Comparison of ENCODE assay signal across 24 cellular contexts in genomic region chr17:78641243-78641642, GRCh38.
DNase-seq lines count a peak whose midpoint lies in the region; ATAC-seq, FAIRE-seq and TF ChIP-seq lines count a peak whose summit lies in the region.
"Had no signal": no experiment of that assay in that cellular context is flagged by ENCODE, and none has a peak within 500 bp of the region (broad histone marks: within the 10 kb centered on the region; RNA-seq: fewer than 3 reads in every experiment).

No MANE protein-coding gene starts in this region.

- POLR2A ChIA-PET in HCT116 (lab: Charles Lee) = no interaction called here

- no peak overlapping the region for H3K9ac ChIP-seq in HCT116 (ENCODE audit: low read length)

- H4K20me1 ChIP-seq in HCT116 (ENCODE audit: insufficient read depth) = no peaks in the 10 kb centered on the region

- H3K4me2 ChIP-seq in HCT116 (ENCODE audit: low read length) = no peak overlapping the region

- TF ChIP-seq CTCF in HCT116 (IDR thresholded peaks at IDR 0.05 in 2 of 3, conservative IDR thresholded peaks at IDR 0.05 in 1 of 3; ENCODE audit: borderline replicate concordance in 1 of 3, insufficient read depth in 1 of 3, low read depth in 2 of 3, low read length in 2 of 3) = no peak
- TF ChIP-seq CTCF in progenitor cell of endocrine pancreas (IDR thresholded peaks at IDR 0.05; ENCODE audit: unreplicated experiment) = no peak

- H3K9me2 ChIP-seq in HCT116 (ENCODE audit: insufficient read depth) = no peaks in the 10 kb centered on the region

- no peaks in the 10 kb centered on the region for H3K79me2 ChIP-seq in HCT116 (ENCODE audit: insufficient read depth, low read length)

- no peak overlapping the region for H3K4me3 Mint-ChIP-seq in dendritic cell treated with granulocyte-macrophage colony-stimulating factor and Interleukin-4, amounts not matched to agents 40 ng/mL and 50 ng/mL, for 4 days
- no peak overlapping the region for H3K4me3 Mint-ChIP-seq in progenitor cell of endocrine pancreas (ENCODE audit: low read depth)
- H3K4me3 Mint-ChIP-seq: CD4-positive, alpha-beta memory T cell had no signal

- H3K27me3 ChIP-seq in HCT116 (ENCODE audit: insufficient read depth, low read length) (peaks cover 10% of the 10 kb centered on the region; the same call in 1 of the 2 replicates), small intestine (ENCODE audit: control insufficient read depth in 2 of 2, insufficient read depth in 2 of 2, low read length in 2 of 2) (no peaks in the 10 kb centered on the region)

- no peaks in the 10 kb centered on the region for H3K9me3 ChIP-seq in HCT116 (ENCODE audit: control insufficient read depth in 1 of 2, insufficient read depth in 1 of 2, low read depth in 1 of 2, low read length in 2 of 2)
- no peaks in the 10 kb centered on the region for H3K9me3 ChIP-seq in small intestine (ENCODE audit: control insufficient read depth, low read depth)

- intact Hi-C loops in HCT116 (cut with micrococcal nuclease) = no loop called here
- intact Hi-C loops in dendritic cell treated with granulocyte-macrophage colony-stimulating factor and Interleukin-4, amounts not matched to agents 40 ng/mL and 50 ng/mL, for 4 days (cut with micrococcal nuclease) = no loop called here

- 65 to 93% (median 84%) methylated on average over 6 of the region's 6 CpGs for WGBS in small intestine, 3 donors

- no peaks in the 10 kb centered on the region for H3K36me3 Mint-ChIP-seq in dendritic cell treated with granulocyte-macrophage colony-stimulating factor and Interleukin-4, amounts not matched to agents 40 ng/mL and 50 ng/mL, for 4 days (ENCODE audit: low read depth)
- H3K36me3 Mint-ChIP-seq in progenitor cell of endocrine pancreas (ENCODE audit: insufficient read depth) = no peaks in the 10 kb centered on the region

- H3K27ac Mint-ChIP-seq in dendritic cell treated with granulocyte-macrophage colony-stimulating factor and Interleukin-4, amounts not matched to agents 40 ng/mL and 50 ng/mL, for 4 days = peak overlapping the region; percentile 73
- peak overlapping the region; percentile 41 for H3K27ac Mint-ChIP-seq in progenitor cell of endocrine pancreas

- no peaks in the 10 kb centered on the region for H3K36me3 ChIP-seq in HCT116 (ENCODE audit: control insufficient read depth in 1 of 2, insufficient read depth in 2 of 2, low read length in 2 of 2)
- H3K36me3 ChIP-seq in small intestine (ENCODE audit: control insufficient read depth in 2 of 2, insufficient read depth in 2 of 2, low read length in 2 of 2) = no peaks in the 10 kb centered on the region

- H3K9me3 Mint-ChIP-seq in dendritic cell treated with granulocyte-macrophage colony-stimulating factor and Interleukin-4, amounts not matched to agents 40 ng/mL and 50 ng/mL, for 4 days = no peaks in the 10 kb centered on the region
- H3K9me3 Mint-ChIP-seq in progenitor cell of endocrine pancreas (ENCODE audit: low read depth) = no peaks in the 10 kb centered on the region
- H3K9me3 Mint-ChIP-seq: CD4-positive, alpha-beta memory T cell had no signal

- no peak overlapping the region for H3K4me3 ChIP-seq in HCT116 (replicated peaks in 1 of 2; ENCODE audit: low read depth in 1 of 2, low read length in 2 of 2)
- H3K4me3 ChIP-seq in small intestine (ENCODE audit: low read depth in 1 of 2, low read length in 2 of 2) = no peak overlapping the region

- TF ChIP-seq POLR2A in HCT116 (IDR thresholded peaks at IDR 0.05; ENCODE audit: borderline replicate concordance, extremely low read depth, insufficient read depth, insufficient read length) (no peak), H54 (IDR thresholded peaks at IDR 0.05; ENCODE audit: low read depth, low read length) (no peak)

- TF ChIP-seq RAD21 in HCT116 (IDR thresholded peaks at IDR 0.05; ENCODE audit: low read depth) = no peak

- no peak for FAIRE-seq in H54 (lab: Jason Lieb, UNC)
- no peak for FAIRE-seq in small intestine (lab: Jason Lieb, UNC)
- FAIRE-seq: G401.6 had no signal

- no peak overlapping the region for H2AFZ ChIP-seq in HCT116 (ENCODE audit: low read depth, low read length, poor library complexity, severe bottlenecking)

- H3K27me3 Mint-ChIP-seq in dendritic cell treated with granulocyte-macrophage colony-stimulating factor and Interleukin-4, amounts not matched to agents 40 ng/mL and 50 ng/mL, for 4 days = peaks cover 4% of the 10 kb centered on the region
- H3K27me3 Mint-ChIP-seq in progenitor cell of endocrine pancreas = peaks cover 12% of the 10 kb centered on the region

- DNase-seq in D341Med (ENCODE audit: low spot score) (peak; percentile 27), HCT116 (ENCODE audit: low read depth, low spot score) (peak; percentile 8), progenitor cell of endocrine pancreas (ENCODE audit: low spot score, unreplicated experiment) (no peak), H54 (ENCODE audit: insufficient read length, low spot score) (no peak), small intestine (no peak)
- DNase-seq in activated effector memory CD4-positive, alpha-beta T cell treated with anti-CD3 and anti-CD28 coated beads, Interleukin-2, amount 50 U/mL, for 16 hours = no peak
- DNase-seq: C1 segment of cervical spinal cord; CD4-positive, alpha-beta memory T cell; COR-L47; GOT3; HCEC 1CT; Karpas-422; NCI-H1092; NCI-H1417 treated with DMSO at 0.1 percent for 48 hours; NCI-H1694 treated with DMSO at 0.1 percent for 48 hours; NCI-H2081 treated with DMSO at 0.1 percent for 48 hours; NCI-H2171 treated with DMSO at 0.1 percent for 48 hours; NCI-H524; NCI-H774; NK-92 treated with Interleukin-12 subunit alpha and Interleukin-12 subunit beta, amount 100 ng/mL, for 24 hours; PC-3 had no signal

- H3K4me1 ChIP-seq in HCT116 (ENCODE audit: control insufficient read depth in 1 of 2, insufficient read depth in 2 of 2, low read length in 2 of 2) = peaks cover 0 to 5% of the 10 kb centered on the region in 2 experiments; a peak in 2 of 4 replicates
- no peaks in the 10 kb centered on the region for H3K4me1 ChIP-seq in small intestine (ENCODE audit: control insufficient read depth in 2 of 2, insufficient read depth in 1 of 2, low read depth in 1 of 2, low read length in 1 of 2)

- ATAC-seq in HCT116 (peak; percentile 54; the same call in 1 of the 2 replicates), GM21381 (IDR thresholded peaks at IDR 0.05; ENCODE audit: unreplicated experiment) (no peak)
- ATAC-seq: PC-3 had no signal

- CTCF ChIA-PET in HCT116 (lab: Charles Lee) = no interaction called here

- RAD21 ChIA-PET in HCT116 (lab: Charles Lee; ENCODE audit: low non-redundant PET in 1 of 2, low total read pairs in 2 of 2, uncharacterized antibody in 2 of 2, unreplicated experiment in 2 of 2) = no interaction called here

- no peak overlapping the region for H3K27ac ChIP-seq in HCT116 (ENCODE audit: low read depth, low read length)
- H3K27ac ChIP-seq in small intestine (ENCODE audit: low read depth in 1 of 2, low read length in 1 of 2) = no peak overlapping the region

- peaks cover 68% of the 10 kb centered on the region for H3K4me1 Mint-ChIP-seq in dendritic cell treated with granulocyte-macrophage colony-stimulating factor and Interleukin-4, amounts not matched to agents 40 ng/mL and 50 ng/mL, for 4 days (ENCODE audit: low read depth)
- no peaks in the 10 kb centered on the region for H3K4me1 Mint-ChIP-seq in progenitor cell of endocrine pancreas (ENCODE audit: low read depth)

- BruUV-seq in HCT116 (replicated peaks; lab: Mats Ljungman, UMichigan) = no TSS peak

TF ChIP-seq in HCT116, 20 proteins besides CTCF, POLR2A, EP300 and RAD21 (continues in another document):
- TF ChIP-seq SP1 (IDR thresholded peaks at IDR 0.05; ENCODE audit: low read depth) = no peak
- no peak for TF ChIP-seq SIN3A (IDR thresholded peaks at IDR 0.05; ENCODE audit: low read depth)
- no peak for TF ChIP-seq POLR2AphosphoS5 (IDR thresholded peaks at IDR 0.05; ENCODE audit: low read depth, low read length)
- no peak for TF ChIP-seq REST (IDR thresholded peaks at IDR 0.05; ENCODE audit: low read depth)
- TF ChIP-seq EZH2phosphoT487 (IDR thresholded peaks at IDR 0.05; ENCODE audit: borderline replicate concordance) = no peak
- TF ChIP-seq ZFX (IDR thresholded peaks at IDR 0.05) = no peak
- no peak for TF ChIP-seq ZBTB33 (IDR thresholded peaks at IDR 0.05; ENCODE audit: extremely low read depth, insufficient replicate concordance, low read length)

Comparison
In these comparisons a context has a peak if more than half of its experiments do, and no peak if none do; other contexts are left out.
1. DNase-seq: peak in D341Med (single experiment) and HCT116 (single experiment); none in progenitor cell of endocrine pancreas (single experiment), activated effector memory CD4-positive, alpha-beta T cell treated with anti-CD3 and anti-CD28 coated beads, Interleukin-2, amount 50 U/mL, for 16 hours (single experiment), H54 (single experiment) and small intestine (single experiment).